8 cellular contexts compared by ENCODE assay signal in genomic region chr20:64065973-64066341, GRCh38. TPM values are rescaled to one million over a fixed set of nuclear protein-coding genes. Genes with fewer than 3 reads are reported as not detected.
A peak's percentile ranks its signal among the peaks of the same experiment; 100 is the strongest.
DNase-seq lines count a peak whose midpoint lies in the region; ATAC-seq and FAIRE-seq lines count a peak whose summit lies in the region.

No MANE protein-coding gene starts in this region.

- CTCF ChIA-PET in activated CD4-positive, alpha-beta T cell treated with anti-CD3 and anti-CD28 coated beads for 36 hours (lab: Charles Lee), result interaction anchor here (0.7 to 2.0 kb wide), 4 partner anchors 9 to 200 kb away, joined by 3 to 6 read pairs (median 4); partner anchors contain the start of gene TPD52L2

- POLR2A ChIA-PET in activated CD4-positive, alpha-beta T cell treated with anti-CD3 and anti-CD28 coated beads for 36 hours (lab: Charles Lee), result interaction anchor here (0.6 kb wide), 2 partner anchors 12 to 123 kb away, joined by 3 read pairs; no protein-coding TSS in a partner anchor

- peak overlapping the region; percentile 80 for H3K27ac Mint-ChIP-seq in activated CD4-positive, alpha-beta T cell treated with anti-CD3 and anti-CD28 coated beads for 36 hours

- ATAC-seq in activated CD4-positive, alpha-beta T cell treated with anti-CD3 and anti-CD28 coated beads for 36 hours, result peak; percentile 69
- ATAC-seq in GM19397 (IDR thresholded peaks at IDR 0.05; ENCODE audit: unreplicated experiment), result no peak
- ATAC-seq in HG02852 (IDR thresholded peaks at IDR 0.05; ENCODE audit: unreplicated experiment), result no peak

- no peaks in the 10 kb centered on the region for H3K9me3 Mint-ChIP-seq in activated CD4-positive, alpha-beta T cell treated with anti-CD3 and anti-CD28 coated beads for 36 hours (ENCODE audit: low read depth)

- peak overlapping the region; percentile 20 for H3K4me3 Mint-ChIP-seq in activated CD4-positive, alpha-beta T cell treated with anti-CD3 and anti-CD28 coated beads for 36 hours

- H3K36me3 Mint-ChIP-seq in activated CD4-positive, alpha-beta T cell treated with anti-CD3 and anti-CD28 coated beads for 36 hours (ENCODE audit: low read depth), result no peaks in the 10 kb centered on the region

- H3K27me3 Mint-ChIP-seq in activated CD4-positive, alpha-beta T cell treated with anti-CD3 and anti-CD28 coated beads for 36 hours, result no peaks in the 10 kb centered on the region

- intact Hi-C loops in activated CD4-positive, alpha-beta T cell treated with anti-CD3 and anti-CD28 coated beads for 36 hours (cut with DNase I, micrococcal nuclease), result loop anchor here in 1 of 2 experiments (2.0 to 10.0 kb wide), 2 partner anchors 13 to 531 kb away; partner anchors contain the start of genes PTK6 and RGS19

- H3K4me1 Mint-ChIP-seq in activated CD4-positive, alpha-beta T cell treated with anti-CD3 and anti-CD28 coated beads for 36 hours, result peaks cover 49% of the 10 kb centered on the region

- peak; percentile 96 for FAIRE-seq in HTR-8/SVneo (lab: Jason Lieb, UNC)

- peak; percentile 84 for DNase-seq in activated CD4-positive, alpha-beta T cell treated with anti-CD3 and anti-CD28 coated beads for 36 hours
- no peak for DNase-seq in activated CD4-positive, alpha-beta T cell treated with anti-CD3 and anti-CD28 coated beads, Interleukin-2, amount 50 U/mL, for 4 hours
- DNase-seq in HTR-8/SVneo (ENCODE audit: insufficient read length, low spot score), result peak; percentile 96
- peak; percentile 67 to 80 for DNase-seq in activated CD4-positive, alpha-beta T cell treated with anti-CD3 and anti-CD28 coated beads, Interleukin-2, amount 50 U/mL, for 48 hours
- DNase-seq in kidney glomerular epithelial cell (lab: John Stamatoyannopoulos, UW), result peak; percentile 61
- no peak for DNase-seq in C1 segment of cervical spinal cord (lab: John Stamatoyannopoulos, UW)

RNA-seq across cellular contexts. Expression of gene TCEA2, which starts 3.0 kb away (rescaled TPM):
- total RNA-seq in activated CD4-positive, alpha-beta T cell treated with anti-CD3 and anti-CD28 coated beads for 36 hours, result 10 to 100 TPM; 40.6 to 50.0 TPM

RNA-seq across cellular contexts. Expression of gene RGS19, which starts 13.4 kb away (rescaled TPM):
- total RNA-seq in activated CD4-positive, alpha-beta T cell treated with anti-CD3 and anti-CD28 coated beads for 36 hours, result 10 to 100 TPM; 39.6 to 40.2 TPM

RNA-seq across cellular contexts. Expression of gene OPRL1, which starts 13.9 kb away (rescaled TPM):
- under 1 TPM; 0.42 to 0.50 TPM for total RNA-seq in activated CD4-positive, alpha-beta T cell treated with anti-CD3 and anti-CD28 coated beads for 36 hours

RNA-seq across cellular contexts. Expression of gene SOX18, which starts 16.5 kb away (rescaled TPM):
- not detected for total RNA-seq in activated CD4-positive, alpha-beta T cell treated with anti-CD3 and anti-CD28 coated beads for 36 hours

RNA-seq across cellular contexts. Expression of gene LKAAEAR1, which starts 18.2 kb away (rescaled TPM):
- under 1 TPM; 0.30 to 0.46 TPM for total RNA-seq in activated CD4-positive, alpha-beta T cell treated with anti-CD3 and anti-CD28 coated beads for 36 hours

Comparison
In these comparisons a context has a peak if more than half of its experiments do, and no peak if none do; other contexts are left out.
1. DNase-seq: peak in activated CD4-positive, alpha-beta T cell treated with anti-CD3 and anti-CD28 coated beads for 36 hours (single experiment), HTR-8/SVneo (single experiment), activated CD4-positive, alpha-beta T cell treated with anti-CD3 and anti-CD28 coated beads, Interleukin-2, amount 50 U/mL, for 48 hours (2 of 2) and kidney glomerular epithelial cell (single experiment); none in activated CD4-positive, alpha-beta T cell treated with anti-CD3 and anti-CD28 coated beads, Interleukin-2, amount 50 U/mL, for 4 hours (0 of 2) and C1 segment of cervical spinal cord (0 of 14).